In genomic region chr16:4323845-4324478, GRCh38 we compare ENCODE assay signal across 10 cellular contexts. TPM values are rescaled to one million over a fixed set of nuclear protein-coding genes. Genes with fewer than 3 reads are reported as not detected.
A peak's percentile ranks its signal among the peaks of the same experiment; 100 is the strongest.
DNase-seq lines count a peak whose midpoint lies in the region; ATAC-seq and TF ChIP-seq lines count a peak whose summit lies in the region.
"Had no signal": no experiment of that assay in that cellular context is flagged by ENCODE, and none has a peak within 500 bp of the region (broad histone marks: within the 10 kb centered on the region; RNA-seq: fewer than 3 reads in every experiment).

No MANE protein-coding gene starts in this region.

- no peaks in the 10 kb centered on the region for H3K36me3 ChIP-seq in lung (ENCODE audit: control insufficient read depth in 2 of 2, insufficient read depth in 2 of 2, low read length in 2 of 2)
- H3K36me3 ChIP-seq in upper lobe of left lung = no peaks in the 10 kb centered on the region

- no peaks in the 10 kb centered on the region for H3K27me3 ChIP-seq in lung (ENCODE audit: control insufficient read depth, insufficient read depth)
- H3K27me3 ChIP-seq in upper lobe of left lung = no peaks in the 10 kb centered on the region

- no peak overlapping the region for H3K4me3 ChIP-seq in lung
- H3K4me3 ChIP-seq in upper lobe of left lung = peak overlapping the region in 1 of 4 donors; percentile 25
- H3K4me3 ChIP-seq: SK-N-MC had no signal

- H3K27ac ChIP-seq in lung (ENCODE audit: low read depth in 1 of 2, low read length in 1 of 2) = peak overlapping the region; percentile 68 to 91
- peak overlapping the region; percentile 80 to 96 (median 92) for H3K27ac ChIP-seq in upper lobe of left lung
- H3K27ac ChIP-seq: 22Rv1, SK-N-MC had no signal

- DNase-seq in DMS 273 (lab: John Stamatoyannopoulos, UW; ENCODE audit: unreplicated experiment) = peak; percentile 46
- no peak for DNase-seq in DMS 273 treated with DMSO at 0.1 percent for 48 hours (lab: John Stamatoyannopoulos, UW)
- peak; percentile 89 for DNase-seq in epidermal melanocyte (ENCODE audit: insufficient read length, low spot score)
- no peak for DNase-seq in lung (ENCODE audit: low spot score)
- DNase-seq in upper lobe of left lung = peak in 1 of 2 donors; percentile 81
- DNase-seq in HK-2 (ENCODE audit: unreplicated experiment) = no peak
- no peak for DNase-seq in activated CD8-positive, alpha-beta memory T cell treated with anti-CD3 and anti-CD28 coated beads, Interleukin-2, amount 50 U/mL, for 4 hours

- 36 to 59% methylated on average over 12 of the region's 12 CpGs for WGBS in lung, 2 donors
- 55 to 60% methylated on average over 2 to 5 of the region's 12 CpGs for WGBS in upper lobe of left lung, 2 donors

- no peak for TF ChIP-seq EP300 in upper lobe of left lung (IDR thresholded peaks at IDR 0.05)

- H3K9me3 ChIP-seq in lung (ENCODE audit: control insufficient read depth in 2 of 2, insufficient read depth in 1 of 2, low read length in 1 of 2) (no peaks in the 10 kb centered on the region), upper lobe of left lung (no peaks in the 10 kb centered on the region)

- no peak for TF ChIP-seq POLR2A in upper lobe of left lung (IDR thresholded peaks at IDR 0.05)

- ATAC-seq in lung (ENCODE audit: insufficient read depth, low FRiP score) (no peak), upper lobe of left lung (ENCODE audit: low FRiP score in 2 of 2) (peak; percentile 63 to 64), HG03095 (IDR thresholded peaks at IDR 0.05; ENCODE audit: unreplicated experiment) (no peak)

- peaks cover 5 to 63% of the 10 kb centered on the region in 2 donors for H3K4me1 ChIP-seq in lung (ENCODE audit: control insufficient read depth in 2 of 2, insufficient read depth in 2 of 2, low read length in 2 of 2)
- peaks cover 86 to 98% (median 93%) of the 10 kb centered on the region in 4 donors for H3K4me1 ChIP-seq in upper lobe of left lung

- TF ChIP-seq CTCF in lung (IDR thresholded peaks at IDR 0.05; ENCODE audit: control extremely low read depth, extremely low read depth) (no peak), upper lobe of left lung (IDR thresholded peaks at IDR 0.05) (no peak)

RNA-seq across cellular contexts. Expression of gene GLIS2, which starts 8.1 kb away (rescaled TPM):
- 10 to 100 TPM in 1 of 2 donors, 1 to 10 TPM in 1; 8.8 to 25.5 TPM for total RNA-seq in lung
- polyA plus RNA-seq in lung = 10 to 100 TPM; 14.8 to 15.1 TPM
- 10 to 100 TPM; 10.5 to 35.2 (median 22.6) TPM for total RNA-seq in upper lobe of left lung

RNA-seq across cellular contexts. Expression of gene PAM16, which starts 27.2 kb away (rescaled TPM):
- total RNA-seq in lung = 10 to 100 TPM; 23.0 to 55.2 TPM
- polyA plus RNA-seq in lung = 100 to 1,000 TPM in 1 of 2 donors, 10 to 100 TPM in 1; 62.2 to 183 TPM
- total RNA-seq in upper lobe of left lung = 10 to 100 TPM; 45.5 to 71.8 (median 62.6) TPM

RNA-seq across cellular contexts. Expression of gene VASN, which starts 47.7 kb away (rescaled TPM):
- total RNA-seq in lung (10 to 100 TPM; 32.9 to 42.9 TPM), upper lobe of left lung (10 to 100 TPM; 11.4 to 40.6 (median 30.2) TPM)
- 10 to 100 TPM; 18.8 to 29.6 TPM for polyA plus RNA-seq in lung

RNA-seq across cellular contexts. Expression of gene TFAP4, which starts 51.1 kb away (rescaled TPM):
- 10 to 100 TPM in 1 of 2 donors, 1 to 10 TPM in 1; 9.7 to 12.3 TPM for total RNA-seq in lung
- polyA plus RNA-seq in lung = 10 to 100 TPM in 1 of 2 donors, 1 to 10 TPM in 1; 5.7 to 10.5 TPM
- 10 to 100 TPM in 3 of 6 donors, 1 to 10 TPM in 3; 3.7 to 24.1 (median 8.9) TPM for total RNA-seq in upper lobe of left lung

Comparison
In these comparisons a context has a peak if more than half of its experiments do, and no peak if none do; other contexts are left out.
1. DNase-seq: peak in DMS 273 (single experiment) and epidermal melanocyte (single experiment); none in DMS 273 treated with DMSO at 0.1 percent for 48 hours (single experiment), lung (single experiment), HK-2 (single experiment) and activated CD8-positive, alpha-beta memory T cell treated with anti-CD3 and anti-CD28 coated beads, Interleukin-2, amount 50 U/mL, for 4 hours (single experiment).
2. ATAC-seq: peak in upper lobe of left lung (2 of 2); none in lung (single experiment) and HG03095 (single experiment).